In genomic region chr9:35515766-35516165, GRCh38 we compare ENCODE assay signal across 16 cellular contexts. TPM values are rescaled to one million over a fixed set of nuclear protein-coding genes. Genes with fewer than 3 reads are reported as not detected.
A peak's percentile ranks its signal among the peaks of the same experiment; 100 is the strongest.
DNase-seq lines count a peak whose midpoint lies in the region; TF ChIP-seq lines count a peak whose summit lies in the region.
"Had no signal": no experiment of that assay in that cellular context is flagged by ENCODE, and none has a peak within 500 bp of the region (broad histone marks: within the 10 kb centered on the region; RNA-seq: fewer than 3 reads in every experiment).

No MANE protein-coding gene starts in this region.

- peaks cover 55% of the 10 kb centered on the region for H3K4me1 ChIP-seq in SJCRH30
- H3K4me1 ChIP-seq in muscle layer of duodenum (ENCODE audit: control insufficient read depth in 1 of 2, insufficient read depth in 2 of 2, low read length in 2 of 2), result peaks cover 37 to 47% of the 10 kb centered on the region in 2 donors
- peaks cover 20% of the 10 kb centered on the region for H3K4me1 ChIP-seq in A673 (ENCODE audit: insufficient read depth, low read length, poor library complexity, severe bottlenecking)

- CTCF ChIA-PET in A673 (lab: Charles Lee), result no interaction called here

- H3K27me3 Mint-ChIP-seq in type B pancreatic cell, result no peaks in the 10 kb centered on the region
- H3K27me3 Mint-ChIP-seq: naive B cell had no signal

- H3K4me3 Mint-ChIP-seq in type B pancreatic cell, result no peak overlapping the region
- H3K4me3 Mint-ChIP-seq: activated CD8-positive, alpha-beta T cell treated with anti-CD3 and anti-CD28 coated beads, Interleukin-2, amount 10 ng/mL, durations not matched to agents 7 days and 5 days; CD8-positive, alpha-beta memory T cell; immature natural killer cell; naive B cell had no signal

- no peaks in the 10 kb centered on the region for H3K36me3 ChIP-seq in SJCRH30
- H3K36me3 ChIP-seq in muscle layer of duodenum (ENCODE audit: control insufficient read depth in 1 of 2, insufficient read depth in 2 of 2, low read length in 2 of 2), result no peaks in the 10 kb centered on the region
- H3K36me3 ChIP-seq in A673 (ENCODE audit: insufficient read depth, low read length, poor library complexity, severe bottlenecking), result no peaks in the 10 kb centered on the region
- H3K36me3 ChIP-seq: Peyer's patch had no signal

- H3K36me3 Mint-ChIP-seq in type B pancreatic cell, result peaks cover 1% of the 10 kb centered on the region
- H3K36me3 Mint-ChIP-seq: CD8-positive, alpha-beta memory T cell; immature natural killer cell; naive B cell had no signal

- no peaks in the 10 kb centered on the region for H3K9me3 Mint-ChIP-seq in type B pancreatic cell
- H3K9me3 Mint-ChIP-seq: CD8-positive, alpha-beta memory T cell; immature natural killer cell; naive B cell had no signal

- POLR2A ChIA-PET in A673 (lab: Charles Lee; ENCODE audit: low non-redundant PET), result interaction anchor here (0.6 kb wide), 1 partner anchor 382 kb away, joined by 3 read pairs; no protein-coding TSS in a partner anchor

- H3K27ac Mint-ChIP-seq in type B pancreatic cell, result peak overlapping the region; percentile 70
- H3K27ac Mint-ChIP-seq: activated CD8-positive, alpha-beta T cell treated with anti-CD3 and anti-CD28 coated beads, Interleukin-2, amount 10 ng/mL, durations not matched to agents 7 days and 5 days; immature natural killer cell had no signal

- intact Hi-C loops in dorsolateral prefrontal cortex (cut with DNase I), result loop anchor here in 1 of 2 donors (2.0 kb wide), 1 partner anchor 19 kb away; no protein-coding TSS in a partner anchor
- intact Hi-C loops in A673 (cut with micrococcal nuclease; ENCODE audit: unreplicated experiment), result no loop called here

- H3K9me3 ChIP-seq in SJCRH30 (replicated peaks) (no peaks in the 10 kb centered on the region), muscle layer of duodenum (ENCODE audit: control insufficient read depth in 1 of 2, low read length in 2 of 2) (no peaks in the 10 kb centered on the region), A673 (ENCODE audit: low read depth, low read length, poor library complexity, severe bottlenecking) (no peaks in the 10 kb centered on the region)
- H3K9me3 ChIP-seq: Peyer's patch had no signal

- no peaks in the 10 kb centered on the region for H3K27me3 ChIP-seq in SJCRH30
- no peaks in the 10 kb centered on the region for H3K27me3 ChIP-seq in dorsolateral prefrontal cortex
- no peaks in the 10 kb centered on the region for H3K27me3 ChIP-seq in muscle layer of duodenum (ENCODE audit: low read depth, low read length)
- H3K27me3 ChIP-seq in A673 (replicated peaks; ENCODE audit: insufficient read depth, low read depth, low read length, poor library complexity), result no peaks in the 10 kb centered on the region
- H3K27me3 ChIP-seq: Peyer's patch had no signal

- BruUV-seq in A673 (replicated peaks; lab: Mats Ljungman, UMichigan), result no TSS peak

- no peak for TF ChIP-seq CTCF in dorsolateral prefrontal cortex (IDR thresholded peaks at IDR 0.05 in 54 of 56, conservative IDR thresholded peaks at IDR 0.05 in 2 of 56; ENCODE audit: low read depth in 1 of 56, partially characterized antibody in 56 of 56)
- no peak for TF ChIP-seq CTCF in type B pancreatic cell (conservative IDR thresholded peaks at IDR 0.05)
- no peak for TF ChIP-seq CTCF in A673 (conservative IDR thresholded peaks at IDR 0.05; ENCODE audit: low read depth, low read length)

- H3K4me1 Mint-ChIP-seq in type B pancreatic cell (ENCODE audit: unreplicated experiment), result peaks cover 39% of the 10 kb centered on the region
- H3K4me1 Mint-ChIP-seq: CD8-positive, alpha-beta memory T cell; immature natural killer cell; naive B cell had no signal

- DNase-seq in SJCRH30 (no peak), dorsolateral prefrontal cortex (no peak), type B pancreatic cell (ENCODE audit: extremely low spot score, unreplicated experiment) (no peak), mesenteric fat pad (ENCODE audit: low spot score) (no peak), A673 (ENCODE audit: low spot score) (no peak), DMS79 treated with DMSO at 0.1 percent for 48 hours (lab: John Stamatoyannopoulos, UW) (no peak), 8988T (no peak)
- DNase-seq: activated CD8-positive, alpha-beta T cell treated with anti-CD3 and anti-CD28 coated beads, Interleukin-2, amount 10 ng/mL, durations not matched to agents 7 days and 5 days; activated effector memory CD4-positive, alpha-beta T cell treated with anti-CD3 and anti-CD28 coated beads, Interleukin-2, amount 50 U/mL, for 16 hours; CD8-positive, alpha-beta memory T cell; cerebellar nuclear complex; immature natural killer cell; naive B cell; Peyer's patch; small intestine had no signal

- peak overlapping the region; percentile 93; the same call in 1 of the 2 replicates for H3K27ac ChIP-seq in SJCRH30
- peak overlapping the region; percentile 15 to 99 (median 95) for H3K27ac ChIP-seq in dorsolateral prefrontal cortex
- peak overlapping the region; percentile 90 for H3K27ac ChIP-seq in muscle layer of duodenum (ENCODE audit: low read length)
- H3K27ac ChIP-seq in A673 (ENCODE audit: low read depth, low read length, poor library complexity, severe bottlenecking), result no peak overlapping the region

- H3K4me3 ChIP-seq in SJCRH30, result no peak overlapping the region
- H3K4me3 ChIP-seq in dorsolateral prefrontal cortex, result no peak overlapping the region
- no peak overlapping the region for H3K4me3 ChIP-seq in muscle layer of duodenum (ENCODE audit: low read depth in 1 of 2, low read length in 2 of 2)
- no peak overlapping the region for H3K4me3 ChIP-seq in A673 (ENCODE audit: low read depth, low read length, poor library complexity, severe bottlenecking)
- H3K4me3 ChIP-seq: Peyer's patch had no signal

RNA-seq across cellular contexts. Expression of gene RUSC2, which starts 25.9 kb away (rescaled TPM):
- total RNA-seq in SJCRH30 (2014; rRNA removed; shearing (Covaris generic)), result 5.3 and 5.6 TPM in 2 replicates
- total RNA-seq in dorsolateral prefrontal cortex, result 100 to 1,000 TPM in 119 of 120 experiments, 10 to 100 TPM in 1; 95.5 to 189 (median 149) TPM
- 6.3 and 22.1 TPM in 2 replicates for total RNA-seq in type B pancreatic cell (ENCODE audit: low replicate concordance)
- 40.2 TPM for total RNA-seq in mesenteric fat pad
- total RNA-seq in A673 (2021), result 19.4 and 22.2 TPM in 2 replicates
